In the genomic region with DNA sequence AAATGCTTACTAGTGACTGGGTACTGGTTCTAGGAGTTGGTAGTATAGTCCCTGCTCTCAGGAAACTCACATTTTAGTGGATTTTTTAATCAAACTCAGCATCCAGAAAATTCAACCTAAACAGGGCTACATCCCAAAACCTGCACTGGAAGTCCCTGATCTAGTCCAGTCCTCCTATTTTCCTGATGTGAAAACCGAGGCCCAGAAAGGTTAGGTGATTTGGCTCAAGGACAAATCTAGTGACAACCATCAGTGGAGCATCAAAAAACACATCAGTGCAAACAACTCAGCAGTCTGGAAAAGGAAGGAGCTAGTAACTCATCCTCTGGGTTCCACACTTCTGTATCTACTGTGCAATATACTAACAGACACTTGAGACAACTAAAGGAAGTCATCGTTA, we compare ENCODE assay signal across 12 cellular contexts. TPM values are rescaled to one million over a fixed set of nuclear protein-coding genes. Genes with fewer than 3 reads are reported as not detected.
DNase-seq lines count a peak whose midpoint lies in the region; ATAC-seq and TF ChIP-seq lines count a peak whose summit lies in the region.
"Had no signal": no experiment of that assay in that cellular context is flagged by ENCODE, and none has a peak within 500 bp of the region (broad histone marks: within the 10 kb centered on the region; RNA-seq: fewer than 3 reads in every experiment).

No MANE protein-coding gene starts in this region.

- peak overlapping the region; percentile 88 for H3K27ac ChIP-seq in KOPT-K1 (ENCODE audit: low read depth, low read length, poor library complexity, severe bottlenecking)
- H3K27ac ChIP-seq in psoas muscle, result peak overlapping the region; percentile 0
- no peak overlapping the region for H3K27ac ChIP-seq in smooth muscle cell (ENCODE audit: low read depth)
- peak overlapping the region in 1 of 2 donors; percentile 51 for H3K27ac ChIP-seq in tibial artery

- no peak for DNase-seq in activated CD4-positive, alpha-beta T cell treated with anti-CD3 and anti-CD28 coated beads for 36 hours
- DNase-seq in activated CD4-positive, alpha-beta T cell treated with anti-CD3 and anti-CD28 coated beads, Interleukin-2, amount 50 U/mL, for 4 hours, result no peak
- no peak for DNase-seq in psoas muscle
- no peak for DNase-seq in NAMALWA (ENCODE audit: low spot score)
- no peak for DNase-seq in smooth muscle cell (lab: John Stamatoyannopoulos, UW; ENCODE audit: unreplicated experiment)
- DNase-seq in tibial artery, result no peak
- DNase-seq: DMS53, NCI-H1105, Peyer's patch had no signal

- no peak for TF ChIP-seq CTCF in brain (conservative IDR thresholded peaks at IDR 0.05)
- TF ChIP-seq CTCF in psoas muscle (IDR thresholded peaks at IDR 0.05), result no peak
- no peak for TF ChIP-seq CTCF in smooth muscle cell (IDR thresholded peaks at IDR 0.05; ENCODE audit: borderline replicate concordance, insufficient read depth, poor library complexity, severe bottlenecking)
- no peak for TF ChIP-seq CTCF in tibial artery (IDR thresholded peaks at IDR 0.05)

- no peak overlapping the region for H3K9ac ChIP-seq in smooth muscle cell (ENCODE audit: low read depth)

- CTCF ChIA-PET in activated CD4-positive, alpha-beta T cell treated with anti-CD3 and anti-CD28 coated beads for 36 hours (lab: Charles Lee), result interaction anchor here (0.5 to 2.1 kb wide), 4 partner anchors 24 to 1081 kb away, joined by 3 to 8 read pairs (median 3); no protein-coding TSS in a partner anchor

- H3K4me3 Mint-ChIP-seq in activated CD4-positive, alpha-beta T cell treated with anti-CD3 and anti-CD28 coated beads for 36 hours, result peak overlapping the region; percentile 10
- H3K4me3 Mint-ChIP-seq in brain, result peak overlapping the region in 2 of 5 experiments; percentile 7 to 44

- no peak overlapping the region for H2AFZ ChIP-seq in smooth muscle cell (ENCODE audit: low read depth)

- intact Hi-C loops in activated CD4-positive, alpha-beta T cell treated with anti-CD3 and anti-CD28 coated beads for 36 hours (cut with DNase I, micrococcal nuclease), result loop anchor here in 1 of 2 experiments (2.0 kb wide), 1 partner anchor 29 kb away; no protein-coding TSS in a partner anchor
- intact Hi-C loops in psoas muscle (cut with DNase I), result loop anchor here (5.0 kb wide), 2 partner anchors 35 to 40 kb away; a partner anchor contains a TSS
- intact Hi-C loops in tibial artery (cut with DNase I; ENCODE audit: low total_unique reads), result loop anchor here (5.0 kb wide), 1 partner anchor 40 kb away; a partner anchor contains a TSS

- H3K27me3 ChIP-seq in psoas muscle (ENCODE audit: insufficient read depth in 3 of 3, low read length in 2 of 3), result no peaks in the 10 kb centered on the region
- no peaks in the 10 kb centered on the region for H3K27me3 ChIP-seq in smooth muscle cell (ENCODE audit: low read depth)
- no peaks in the 10 kb centered on the region for H3K27me3 ChIP-seq in tibial artery
- H3K27me3 ChIP-seq: Peyer's patch had no signal

- H3K4me1 ChIP-seq in psoas muscle (peaks cover 20% of the 10 kb centered on the region), smooth muscle cell (ENCODE audit: low read depth) (peaks cover 15% of the 10 kb centered on the region), tibial artery (peaks cover 0 to 17% (median 4%) of the 10 kb centered on the region in 4 donors)

- peaks cover 27% of the 10 kb centered on the region for H4K20me1 ChIP-seq in smooth muscle cell (ENCODE audit: low read depth)

- peaks cover 16% of the 10 kb centered on the region; the same call in 1 of the 2 replicates for H3K36me3 ChIP-seq in KOPT-K1 (ENCODE audit: insufficient read depth, low read length)
- no peaks in the 10 kb centered on the region for H3K36me3 ChIP-seq in psoas muscle (ENCODE audit: insufficient read depth in 1 of 2, low read depth in 1 of 2)
- H3K36me3 ChIP-seq in smooth muscle cell (ENCODE audit: low read depth), result no peaks in the 10 kb centered on the region
- H3K36me3 ChIP-seq in tibial artery, result peaks cover 0 to 6% (median 0%) of the 10 kb centered on the region in 3 donors
- H3K36me3 ChIP-seq: Peyer's patch had no signal

- ATAC-seq in activated CD4-positive, alpha-beta T cell treated with anti-CD3 and anti-CD28 coated beads for 36 hours, result no peak
- ATAC-seq in psoas muscle, result no peak

- no peak overlapping the region for H3K4me2 ChIP-seq in smooth muscle cell

- H3K9me3 Mint-ChIP-seq in activated CD4-positive, alpha-beta T cell treated with anti-CD3 and anti-CD28 coated beads for 36 hours (ENCODE audit: low read depth), result peaks cover 3% of the 10 kb centered on the region
- peaks cover 0 to 3% (median 0%) of the 10 kb centered on the region in 5 experiments for H3K9me3 Mint-ChIP-seq in brain

- peak overlapping the region; percentile 88 for H3K27ac Mint-ChIP-seq in activated CD4-positive, alpha-beta T cell treated with anti-CD3 and anti-CD28 coated beads for 36 hours
- H3K27ac Mint-ChIP-seq in brain, result peak overlapping the region in 4 of 5 experiments; percentile 59 to 91 (median 78)

- peaks cover 86% of the 10 kb centered on the region for H3K79me2 ChIP-seq in smooth muscle cell (ENCODE audit: low read depth)

- H3K4me1 Mint-ChIP-seq in activated CD4-positive, alpha-beta T cell treated with anti-CD3 and anti-CD28 coated beads for 36 hours, result peaks cover 88% of the 10 kb centered on the region
- peaks cover 56% of the 10 kb centered on the region for H3K4me1 Mint-ChIP-seq in brain

- H3F3A ChIP-seq in smooth muscle cell (ENCODE audit: low read depth), result no peaks in the 10 kb centered on the region

- H3K4me3 ChIP-seq in psoas muscle (peak overlapping the region; percentile 1), smooth muscle cell (no peak overlapping the region), tibial artery (no peak overlapping the region)
- H3K4me3 ChIP-seq: GM12878, Peyer's patch had no signal

- no peaks in the 10 kb centered on the region for H3K9me3 ChIP-seq in KOPT-K1 (ENCODE audit: insufficient read depth, low read length, poor library complexity, severe bottlenecking)
- H3K9me3 ChIP-seq in psoas muscle, result no peaks in the 10 kb centered on the region
- no peaks in the 10 kb centered on the region for H3K9me3 ChIP-seq in smooth muscle cell (replicated peaks; ENCODE audit: low read depth)
- H3K9me3 ChIP-seq in tibial artery, result no peaks in the 10 kb centered on the region
- H3K9me3 ChIP-seq: Peyer's patch had no signal

- WGBS in psoas muscle, 3 donors, result 76 to 96% (median 77%) methylated on average over 2 of the region's 2 CpGs
- WGBS in smooth muscle cell (ENCODE audit: low lambda C conversion rate), result 58% methylated on average over 2 of the region's 2 CpGs

- no peaks in the 10 kb centered on the region for H3K27me3 Mint-ChIP-seq in activated CD4-positive, alpha-beta T cell treated with anti-CD3 and anti-CD28 coated beads for 36 hours
- H3K27me3 Mint-ChIP-seq in brain, result no peaks in the 10 kb centered on the region

- peaks cover 25% of the 10 kb centered on the region for H3K36me3 Mint-ChIP-seq in activated CD4-positive, alpha-beta T cell treated with anti-CD3 and anti-CD28 coated beads for 36 hours (ENCODE audit: low read depth)
- peaks cover 12% of the 10 kb centered on the region for H3K36me3 Mint-ChIP-seq in brain

- POLR2A ChIA-PET in activated CD4-positive, alpha-beta T cell treated with anti-CD3 and anti-CD28 coated beads for 36 hours (lab: Charles Lee), result no interaction called here

RNA-seq across cellular contexts. Expression of a gene that starts 38.2 kb away (rescaled TPM):
- total RNA-seq in activated CD4-positive, alpha-beta T cell treated with anti-CD3 and anti-CD28 coated beads for 36 hours, result 10 to 100 TPM; 28.1 to 36.0 TPM
- 9.8 TPM for polyA plus RNA-seq in brain (ENCODE audit: insufficient read depth, low read depth, low replicate concordance)
- total RNA-seq in psoas muscle, result 1 to 10 TPM; 2.7 to 8.6 (median 4.3) TPM
- polyA plus RNA-seq in psoas muscle, result 1 to 10 TPM in 2 of 3 donors, under 1 TPM in 1; 0.70 to 1.8 (median 1.7) TPM
- total RNA-seq in smooth muscle cell, result 37.0 and 39.2 TPM in 2 replicates
- 4.5 and 11.5 TPM in 2 replicates for polyA plus RNA-seq in smooth muscle cell
